8 cellular contexts compared by ENCODE assay signal in the genomic region with DNA sequence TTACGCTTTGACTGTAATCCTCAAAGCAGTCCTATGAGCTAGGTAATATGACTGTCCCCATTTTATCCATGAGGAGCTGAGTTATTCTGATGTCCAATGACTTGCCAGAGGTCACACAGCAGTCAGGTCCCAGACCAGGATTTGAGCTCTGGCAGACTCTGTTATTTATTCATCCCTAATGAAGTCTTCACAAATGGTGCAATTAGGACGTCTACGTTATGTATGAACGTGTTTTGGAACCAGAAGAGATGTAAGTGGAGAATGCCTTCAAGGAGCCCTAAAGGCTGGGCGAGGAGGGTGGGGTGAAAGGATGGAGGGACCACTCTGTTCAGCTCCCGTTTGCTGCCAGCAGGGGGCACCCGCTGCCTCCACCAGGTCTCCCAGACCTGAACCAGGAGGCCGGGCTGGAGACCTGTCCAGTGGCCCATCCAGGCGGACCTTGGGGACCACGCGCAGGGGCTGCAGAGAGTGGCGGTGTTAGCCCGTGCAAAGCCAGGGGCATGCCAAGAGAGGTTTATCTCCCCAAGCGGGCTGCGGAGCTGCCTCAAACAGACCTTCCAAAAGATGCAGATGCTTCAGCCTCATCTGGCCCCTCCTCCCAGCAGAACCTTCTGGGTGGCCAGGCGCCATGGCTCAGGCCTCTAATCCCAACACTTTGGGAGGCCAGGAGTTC. TPM values are rescaled to one million over a fixed set of nuclear protein-coding genes. Genes with fewer than 3 reads are reported as not detected.
DNase-seq lines count a peak whose midpoint lies in the region; ATAC-seq, FAIRE-seq and TF ChIP-seq lines count a peak whose summit lies in the region.

No MANE protein-coding gene starts in this region.

- DNase-seq in H54 (ENCODE audit: insufficient read length, low spot score) (peak; percentile 84), NOMO-1 (lab: John Stamatoyannopoulos, UW; ENCODE audit: unreplicated experiment in 2 of 2) (peak; percentile 31 to 57), mucosa of descending colon (peak; percentile 76 to 82 (median 82))
- DNase-seq in activated CD8-positive, alpha-beta T cell treated with anti-CD3 and anti-CD28 coated beads, Interleukin-2, amount 10 ng/mL, durations not matched to agents 7 days and 5 days, result peak; percentile 84
- DNase-seq in effector memory CD4-positive, alpha-beta T cell, result peak; percentile 50 to 61 (median 50)
- DNase-seq in stimulated activated CD8-positive, alpha-beta memory T cell treated with anti-CD3 and anti-CD28 coated beads, Interleukin-7, amount 100 ng/mL, for 24 hours (ENCODE audit: low read depth), result peak; percentile 74

- FAIRE-seq in H54 (lab: Jason Lieb, UNC), result no peak

- intact Hi-C loops in mucosa of descending colon (cut with DNase I, micrococcal nuclease), result no loop called here

- H3K4me3 Mint-ChIP-seq in activated CD8-positive, alpha-beta T cell treated with anti-CD3 and anti-CD28 coated beads, Interleukin-2, amount 10 ng/mL, durations not matched to agents 7 days and 5 days, result no peak overlapping the region

- H3K9me3 ChIP-seq in effector memory CD4-positive, alpha-beta T cell (ENCODE audit: control insufficient read depth, low read length), result no peaks in the 10 kb centered on the region
- no peaks in the 10 kb centered on the region for H3K9me3 ChIP-seq in mucosa of descending colon

- no peak overlapping the region for H3K27ac ChIP-seq in C4-2B
- H3K27ac ChIP-seq in effector memory CD4-positive, alpha-beta T cell (ENCODE audit: insufficient read depth, low read length, poor library complexity, severe bottlenecking), result no peak overlapping the region

- no peak overlapping the region for H3K4me3 ChIP-seq in effector memory CD4-positive, alpha-beta T cell (ENCODE audit: insufficient read depth, low read depth, low read length, poor library complexity, severe bottlenecking)
- no peak overlapping the region for H3K4me3 ChIP-seq in mucosa of descending colon

- peak; percentile 96 for TF ChIP-seq CTCF in C4-2B (conservative IDR thresholded peaks at IDR 0.05)
- TF ChIP-seq CTCF in mucosa of descending colon (IDR thresholded peaks at IDR 0.05), result peak; percentile 65

- TF ChIP-seq POLR2A in H54 (IDR thresholded peaks at IDR 0.05; ENCODE audit: low read depth, low read length), result no peak

- POLR2A ChIA-PET in activated CD8-positive, alpha-beta T cell treated with anti-CD3 and anti-CD28 coated beads, Interleukin-2, amount 10 ng/mL, durations not matched to agents 7 days and 5 days (lab: Charles Lee), result interaction anchor here (0.6 to 1.5 kb wide), 5 partner anchors 12 to 18 kb away, joined by 3 to 4 read pairs (median 3); no protein-coding TSS in a partner anchor

- CTCF ChIA-PET in activated CD8-positive, alpha-beta T cell treated with anti-CD3 and anti-CD28 coated beads, Interleukin-2, amount 10 ng/mL, durations not matched to agents 7 days and 5 days (lab: Charles Lee), result interaction anchor here (0.6 to 6.8 kb wide), 27 partner anchors 10 to 362 kb away, joined by 3 to 138 read pairs (median 6); a partner anchor contains a TSS

- H3K27ac Mint-ChIP-seq in activated CD8-positive, alpha-beta T cell treated with anti-CD3 and anti-CD28 coated beads, Interleukin-2, amount 10 ng/mL, durations not matched to agents 7 days and 5 days, result no peak overlapping the region

- H3K27me3 Mint-ChIP-seq in activated CD8-positive, alpha-beta T cell treated with anti-CD3 and anti-CD28 coated beads, Interleukin-2, amount 10 ng/mL, durations not matched to agents 7 days and 5 days (ENCODE audit: low read depth), result peaks cover 28% of the 10 kb centered on the region

- H3K36me3 Mint-ChIP-seq in activated CD8-positive, alpha-beta T cell treated with anti-CD3 and anti-CD28 coated beads, Interleukin-2, amount 10 ng/mL, durations not matched to agents 7 days and 5 days (ENCODE audit: low read depth), result no peaks in the 10 kb centered on the region

- peaks cover 11% of the 10 kb centered on the region for H3K4me1 Mint-ChIP-seq in activated CD8-positive, alpha-beta T cell treated with anti-CD3 and anti-CD28 coated beads, Interleukin-2, amount 10 ng/mL, durations not matched to agents 7 days and 5 days (ENCODE audit: low read depth)

- no peaks in the 10 kb centered on the region for H3K4me1 ChIP-seq in effector memory CD4-positive, alpha-beta T cell (ENCODE audit: control insufficient read depth, insufficient read depth, low read length, poor library complexity, severe bottlenecking)
- no peaks in the 10 kb centered on the region for H3K4me1 ChIP-seq in mucosa of descending colon (ENCODE audit: low read depth)

- no peaks in the 10 kb centered on the region for H3K9me3 Mint-ChIP-seq in activated CD8-positive, alpha-beta T cell treated with anti-CD3 and anti-CD28 coated beads, Interleukin-2, amount 10 ng/mL, durations not matched to agents 7 days and 5 days (ENCODE audit: insufficient read depth)

- no peaks in the 10 kb centered on the region for H3K36me3 ChIP-seq in effector memory CD4-positive, alpha-beta T cell (ENCODE audit: control insufficient read depth, insufficient read depth, low read length)
- H3K36me3 ChIP-seq in mucosa of descending colon (ENCODE audit: low read depth), result no peaks in the 10 kb centered on the region

- no peaks in the 10 kb centered on the region for H3K27me3 ChIP-seq in effector memory CD4-positive, alpha-beta T cell (replicated peaks; ENCODE audit: control insufficient read depth, insufficient read depth, low read length, poor library complexity, severe bottlenecking)

- ATAC-seq in activated CD8-positive, alpha-beta T cell treated with anti-CD3 and anti-CD28 coated beads, Interleukin-2, amount 10 ng/mL, durations not matched to agents 7 days and 5 days, result peak; percentile 99
- ATAC-seq in mucosa of descending colon, result peak; percentile 89
- ATAC-seq in GM21447 (IDR thresholded peaks at IDR 0.05; ENCODE audit: unreplicated experiment), result no peak

RNA-seq across cellular contexts. Expression of a gene that starts 15.2 kb away (rescaled TPM):
- 10 to 100 TPM; 33.1 to 34.5 TPM for total RNA-seq in activated CD8-positive, alpha-beta T cell treated with anti-CD3 and anti-CD28 coated beads, Interleukin-2, amount 10 ng/mL, durations not matched to agents 7 days and 5 days
- total RNA-seq in mucosa of descending colon, result 10 to 100 TPM; 19.1 to 22.7 (median 20.1) TPM

RNA-seq across cellular contexts. Expression of a gene that starts 21.5 kb away (rescaled TPM):
- not detected for total RNA-seq in activated CD8-positive, alpha-beta T cell treated with anti-CD3 and anti-CD28 coated beads, Interleukin-2, amount 10 ng/mL, durations not matched to agents 7 days and 5 days
- 1 to 10 TPM in 2 of 3 donors, under 1 TPM in 1; 0.52 to 6.7 (median 1.2) TPM for total RNA-seq in mucosa of descending colon

RNA-seq across cellular contexts. Expression of a gene that starts 41.8 kb away (rescaled TPM):
- 1 to 10 TPM; 1.3 to 1.7 TPM for total RNA-seq in activated CD8-positive, alpha-beta T cell treated with anti-CD3 and anti-CD28 coated beads, Interleukin-2, amount 10 ng/mL, durations not matched to agents 7 days and 5 days
- total RNA-seq in mucosa of descending colon, result 1 to 10 TPM in 1 of 3 donors, not detected in 2; 2.5 TPM

RNA-seq across cellular contexts. Expression of a gene that starts 52.8 kb away (rescaled TPM):
- total RNA-seq in activated CD8-positive, alpha-beta T cell treated with anti-CD3 and anti-CD28 coated beads, Interleukin-2, amount 10 ng/mL, durations not matched to agents 7 days and 5 days, result 10 to 100 TPM; 40.3 to 41.2 TPM
- total RNA-seq in mucosa of descending colon, result 10 to 100 TPM; 29.2 to 37.8 (median 35.1) TPM
